Comparison of ENCODE assay signal across 2 cellular contexts in the genomic region with DNA sequence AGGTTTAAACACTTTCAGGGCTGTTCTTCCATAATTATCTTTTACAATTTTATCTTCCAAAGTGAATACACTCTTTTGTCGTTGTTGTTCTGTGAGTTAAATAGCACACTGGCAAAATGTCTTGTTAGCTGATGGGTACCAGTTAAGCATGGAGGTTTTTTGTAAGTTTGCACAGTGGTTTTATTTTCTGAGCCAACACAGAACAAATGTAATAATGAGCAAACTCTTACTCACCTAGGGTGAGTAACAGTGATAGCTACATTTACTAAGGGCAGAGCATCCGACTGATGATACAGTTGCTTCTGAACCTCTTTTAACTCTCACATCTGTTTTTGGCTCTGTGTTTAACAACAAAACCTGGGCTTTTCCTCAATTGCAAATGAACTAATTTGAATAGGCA.
TF ChIP-seq lines count a peak whose summit lies in the region.

No MANE protein-coding gene starts in this region.

TF ChIP-seq in HepG2, 621 proteins besides CTCF, POLR2A, EP300 and RAD21:
- TF ChIP-seq, protein P1, sequence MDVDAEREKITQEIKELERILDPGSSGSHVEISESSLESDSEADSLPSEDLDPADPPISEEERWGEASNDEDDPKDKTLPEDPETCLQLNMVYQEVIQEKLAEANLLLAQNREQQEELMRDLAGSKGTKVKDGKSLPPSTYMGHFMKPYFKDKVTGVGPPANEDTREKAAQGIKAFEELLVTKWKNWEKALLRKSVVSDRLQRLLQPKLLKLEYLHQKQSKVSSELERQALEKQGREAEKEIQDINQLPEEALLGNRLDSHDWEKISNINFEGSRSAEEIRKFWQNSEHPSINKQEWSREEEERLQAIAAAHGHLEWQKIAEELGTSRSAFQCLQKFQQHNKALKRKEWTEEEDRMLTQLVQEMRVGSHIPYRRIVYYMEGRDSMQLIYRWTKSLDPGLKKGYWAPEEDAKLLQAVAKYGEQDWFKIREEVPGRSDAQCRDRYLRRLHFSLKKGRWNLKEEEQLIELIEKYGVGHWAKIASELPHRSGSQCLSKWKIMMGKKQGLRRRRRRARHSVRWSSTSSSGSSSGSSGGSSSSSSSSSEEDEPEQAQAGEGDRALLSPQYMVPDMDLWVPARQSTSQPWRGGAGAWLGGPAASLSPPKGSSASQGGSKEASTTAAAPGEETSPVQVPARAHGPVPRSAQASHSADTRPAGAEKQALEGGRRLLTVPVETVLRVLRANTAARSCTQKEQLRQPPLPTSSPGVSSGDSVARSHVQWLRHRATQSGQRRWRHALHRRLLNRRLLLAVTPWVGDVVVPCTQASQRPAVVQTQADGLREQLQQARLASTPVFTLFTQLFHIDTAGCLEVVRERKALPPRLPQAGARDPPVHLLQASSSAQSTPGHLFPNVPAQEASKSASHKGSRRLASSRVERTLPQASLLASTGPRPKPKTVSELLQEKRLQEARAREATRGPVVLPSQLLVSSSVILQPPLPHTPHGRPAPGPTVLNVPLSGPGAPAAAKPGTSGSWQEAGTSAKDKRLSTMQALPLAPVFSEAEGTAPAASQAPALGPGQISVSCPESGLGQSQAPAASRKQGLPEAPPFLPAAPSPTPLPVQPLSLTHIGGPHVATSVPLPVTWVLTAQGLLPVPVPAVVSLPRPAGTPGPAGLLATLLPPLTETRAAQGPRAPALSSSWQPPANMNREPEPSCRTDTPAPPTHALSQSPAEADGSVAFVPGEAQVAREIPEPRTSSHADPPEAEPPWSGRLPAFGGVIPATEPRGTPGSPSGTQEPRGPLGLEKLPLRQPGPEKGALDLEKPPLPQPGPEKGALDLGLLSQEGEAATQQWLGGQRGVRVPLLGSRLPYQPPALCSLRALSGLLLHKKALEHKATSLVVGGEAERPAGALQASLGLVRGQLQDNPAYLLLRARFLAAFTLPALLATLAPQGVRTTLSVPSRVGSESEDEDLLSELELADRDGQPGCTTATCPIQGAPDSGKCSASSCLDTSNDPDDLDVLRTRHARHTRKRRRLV (CRISPR knock-in tag; IDR thresholded peaks at IDR 0.05), result peak; percentile 47; the same call in 1 of the 2 replicates
- TF ChIP-seq SIN3A (IDR thresholded peaks at IDR 0.05; ENCODE audit: borderline replicate concordance, low read depth, low read length) (no peak), HNRNPLL (IDR thresholded peaks at IDR 0.05; ENCODE audit: low read depth, low read length, poor library complexity, severe bottlenecking) (no peak)

TF ChIP-seq in H1, 55 proteins besides CTCF, POLR2A, EP300 and RAD21:
- TF ChIP-seq TAF7 (optimal IDR thresholded peaks at IDR 0.05; ENCODE audit: borderline replicate concordance, low read depth, low read length) (peak; percentile 62), TBP (IDR thresholded peaks at IDR 0.05; ENCODE audit: low read depth, low read length) (peak; percentile 37; the same call in 1 of the 2 replicates), BCL11A (IDR thresholded peaks at IDR 0.05; ENCODE audit: low read depth in 2 of 2, low read length in 2 of 2) (no peak), EGR1 (IDR thresholded peaks at IDR 0.05; ENCODE audit: borderline replicate concordance, low read depth, low read length) (no peak)
